ENCODE assay signal across 27 cellular contexts in genomic region chr16:1554826-1555445, GRCh38. TPM values are rescaled to one million over a fixed set of nuclear protein-coding genes. Genes with fewer than 3 reads are reported as not detected.
"Had no signal": no experiment of that assay in that cellular context is flagged by ENCODE, and none has a peak within 500 bp of the region (broad histone marks: within the 10 kb centered on the region; RNA-seq: fewer than 3 reads in every experiment).

No MANE protein-coding gene starts in this region.

- H3K4me3 Mint-ChIP-seq: naive thymus-derived CD8-positive, alpha-beta T cell; nephron progenitor cell; stimulated activated memory B cell treated with anti-CD40 and anti-IgM and Interleukin-4, amounts not matched to agents 10 μg/mL and 1 μg/mL and 100 μg/mL, for 72 hours; stimulated activated naive CD8-positive, alpha-beta T cell treated with anti-CD3 and anti-CD28 coated beads, Interleukin-15, amount 100 ng/mL, for 72 hours had no signal

- H3K4me3 ChIP-seq: colonic mucosa, esophagus muscularis mucosa, heart right ventricle, lower lobe of right lung, prostate gland, right atrium auricular region, skin epidermis, spleen, suprapubic skin, transverse colon, vagina had no signal

- H3K27me3 Mint-ChIP-seq: naive thymus-derived CD8-positive, alpha-beta T cell; stimulated activated memory B cell treated with anti-CD40 and anti-IgM and Interleukin-4, amounts not matched to agents 10 μg/mL and 1 μg/mL and 100 μg/mL, for 72 hours; stimulated activated naive CD8-positive, alpha-beta T cell treated with anti-CD3 and anti-CD28 coated beads, Interleukin-15, amount 100 ng/mL, for 72 hours had no signal

- DNase-seq: colonic mucosa; dermis blood vessel endothelial cell; effector memory CD4-positive, alpha-beta T cell; foreskin keratinocyte; glutamatergic neuron; heart right ventricle; hippocampal formation; left colon; left ventricle myocardium superior; lower lobe of right lung; naive thymus-derived CD8-positive, alpha-beta T cell; nephron progenitor cell; nucleus accumbens; spleen; stimulated activated CD4-positive, alpha-beta T cell treated with anti-CD3 and anti-CD28 coated beads, Interleukin-4, amount 100 ng/mL, for 4 hours; stimulated activated naive CD8-positive, alpha-beta T cell treated with anti-CD3 and anti-CD28 coated beads, Interleukin-15, amount 100 ng/mL, for 72 hours; transverse colon had no signal

- FAIRE-seq: endothelial cell of umbilical vein, islet of Langerhans had no signal

- H3K9me3 Mint-ChIP-seq: naive thymus-derived CD8-positive, alpha-beta T cell; nephron progenitor cell; stimulated activated memory B cell treated with anti-CD40 and anti-IgM and Interleukin-4, amounts not matched to agents 10 μg/mL and 1 μg/mL and 100 μg/mL, for 72 hours; stimulated activated naive CD8-positive, alpha-beta T cell treated with anti-CD3 and anti-CD28 coated beads, Interleukin-15, amount 100 ng/mL, for 72 hours had no signal

- H3K4me1 Mint-ChIP-seq: stimulated activated memory B cell treated with anti-CD40 and anti-IgM and Interleukin-4, amounts not matched to agents 10 μg/mL and 1 μg/mL and 100 μg/mL, for 72 hours had no signal

- H3K9me3 ChIP-seq: colonic mucosa, esophagus muscularis mucosa, heart right ventricle, lower lobe of right lung, prostate gland, right atrium auricular region, spleen, suprapubic skin, transverse colon, vagina had no signal

- H3K27me3 ChIP-seq: colonic mucosa, esophagus muscularis mucosa, foreskin keratinocyte, heart right ventricle, right atrium auricular region, spleen, suprapubic skin, transverse colon, vagina had no signal

- H3K27ac ChIP-seq: colonic mucosa, foreskin keratinocyte, lower lobe of right lung, prostate gland, right atrium auricular region, spleen, suprapubic skin, transverse colon, vagina had no signal

- H3K27ac Mint-ChIP-seq: nephron progenitor cell; stimulated activated memory B cell treated with anti-CD40 and anti-IgM and Interleukin-4, amounts not matched to agents 10 μg/mL and 1 μg/mL and 100 μg/mL, for 72 hours had no signal

- H3K4me1 ChIP-seq: colonic mucosa, foreskin keratinocyte had no signal

RNA-seq across cellular contexts. Expression of gene TMEM204, which starts 21.5 kb away (rescaled TPM):
- total RNA-seq: epithelial cell of proximal tubule had no signal
